3 cellular contexts compared by ENCODE assay signal in genomic region chr9:37430841-37431597, GRCh38.
TF ChIP-seq lines count a peak whose summit lies in the region.

No MANE protein-coding gene starts in this region.

TF ChIP-seq in A549, 52 proteins besides CTCF, POLR2A, EP300 and RAD21:
- TF ChIP-seq ATOH8 (CRISPR knock-in tag; IDR thresholded peaks at IDR 0.05; ENCODE audit: low read depth) (no peak), ZC3H11A (IDR thresholded peaks at IDR 0.05) (no peak), BCL3 (IDR thresholded peaks at IDR 0.05) (no peak), FOSL2 (IDR thresholded peaks at IDR 0.05) (no peak), FOSL2 (CRISPR knock-in tag; IDR thresholded peaks at IDR 0.05) (no peak), CHD4 (IDR thresholded peaks at IDR 0.05; ENCODE audit: borderline replicate concordance) (no peak), RFX5 (IDR thresholded peaks at IDR 0.05) (no peak), BHLHE40 (IDR thresholded peaks at IDR 0.05; ENCODE audit: low read depth, low read length) (no peak), NR3C1 (IDR thresholded peaks at IDR 0.05) (no peak), GATA3 (IDR thresholded peaks at IDR 0.05; ENCODE audit: borderline replicate concordance) (no peak), PHF8 (IDR thresholded peaks at IDR 0.05; ENCODE audit: borderline replicate concordance, low read depth) (no peak), ZSCAN20 (CRISPR knock-in tag; IDR thresholded peaks at IDR 0.05) (no peak), POLR2AphosphoS2 (conservative IDR thresholded peaks at IDR 0.05; ENCODE audit: low read length) (no peak), PBX3 (IDR thresholded peaks at IDR 0.05) (no peak), ZFP36 (IDR thresholded peaks at IDR 0.05; ENCODE audit: borderline replicate concordance, partially characterized antibody) (no peak), RCOR1 (IDR thresholded peaks at IDR 0.05; ENCODE audit: low read depth, low read length) (no peak), NPAS2 (CRISPR knock-in tag; IDR thresholded peaks at IDR 0.05; ENCODE audit: borderline replicate concordance) (no peak)
- TF ChIP-seq, protein P1, sequence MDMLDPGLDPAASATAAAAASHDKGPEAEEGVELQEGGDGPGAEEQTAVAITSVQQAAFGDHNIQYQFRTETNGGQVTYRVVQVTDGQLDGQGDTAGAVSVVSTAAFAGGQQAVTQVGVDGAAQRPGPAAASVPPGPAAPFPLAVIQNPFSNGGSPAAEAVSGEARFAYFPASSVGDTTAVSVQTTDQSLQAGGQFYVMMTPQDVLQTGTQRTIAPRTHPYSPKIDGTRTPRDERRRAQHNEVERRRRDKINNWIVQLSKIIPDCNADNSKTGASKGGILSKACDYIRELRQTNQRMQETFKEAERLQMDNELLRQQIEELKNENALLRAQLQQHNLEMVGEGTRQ (IDR thresholded peaks at IDR 0.05): no peak

TF ChIP-seq in GM12878, 131 proteins besides CTCF, POLR2A, EP300 and RAD21:
- TF ChIP-seq E2F8 (IDR thresholded peaks at IDR 0.05; ENCODE audit: low read depth, partially characterized antibody): no peak
- TF ChIP-seq, protein P2, sequence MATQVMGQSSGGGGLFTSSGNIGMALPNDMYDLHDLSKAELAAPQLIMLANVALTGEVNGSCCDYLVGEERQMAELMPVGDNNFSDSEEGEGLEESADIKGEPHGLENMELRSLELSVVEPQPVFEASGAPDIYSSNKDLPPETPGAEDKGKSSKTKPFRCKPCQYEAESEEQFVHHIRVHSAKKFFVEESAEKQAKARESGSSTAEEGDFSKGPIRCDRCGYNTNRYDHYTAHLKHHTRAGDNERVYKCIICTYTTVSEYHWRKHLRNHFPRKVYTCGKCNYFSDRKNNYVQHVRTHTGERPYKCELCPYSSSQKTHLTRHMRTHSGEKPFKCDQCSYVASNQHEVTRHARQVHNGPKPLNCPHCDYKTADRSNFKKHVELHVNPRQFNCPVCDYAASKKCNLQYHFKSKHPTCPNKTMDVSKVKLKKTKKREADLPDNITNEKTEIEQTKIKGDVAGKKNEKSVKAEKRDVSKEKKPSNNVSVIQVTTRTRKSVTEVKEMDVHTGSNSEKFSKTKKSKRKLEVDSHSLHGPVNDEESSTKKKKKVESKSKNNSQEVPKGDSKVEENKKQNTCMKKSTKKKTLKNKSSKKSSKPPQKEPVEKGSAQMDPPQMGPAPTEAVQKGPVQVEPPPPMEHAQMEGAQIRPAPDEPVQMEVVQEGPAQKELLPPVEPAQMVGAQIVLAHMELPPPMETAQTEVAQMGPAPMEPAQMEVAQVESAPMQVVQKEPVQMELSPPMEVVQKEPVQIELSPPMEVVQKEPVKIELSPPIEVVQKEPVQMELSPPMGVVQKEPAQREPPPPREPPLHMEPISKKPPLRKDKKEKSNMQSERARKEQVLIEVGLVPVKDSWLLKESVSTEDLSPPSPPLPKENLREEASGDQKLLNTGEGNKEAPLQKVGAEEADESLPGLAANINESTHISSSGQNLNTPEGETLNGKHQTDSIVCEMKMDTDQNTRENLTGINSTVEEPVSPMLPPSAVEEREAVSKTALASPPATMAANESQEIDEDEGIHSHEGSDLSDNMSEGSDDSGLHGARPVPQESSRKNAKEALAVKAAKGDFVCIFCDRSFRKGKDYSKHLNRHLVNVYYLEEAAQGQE (IDR thresholded peaks at IDR 0.05; ENCODE audit: low read depth, low read length): no peak
- 0 out of 2 replicates have a peak, but pooled peaks have one; percentile 28 for TF ChIP-seq POLR2AphosphoS2 (IDR thresholded peaks at IDR 0.05; ENCODE audit: low read depth, low read length)
- TF ChIP-seq SMAD5 (IDR thresholded peaks at IDR 0.05; ENCODE audit: low read depth): 0 out of 2 replicates have a peak, but pooled peaks have one; percentile 3
- no peak for TF ChIP-seq STAT3 (IDR thresholded peaks at IDR 0.05; ENCODE audit: low read depth, low read length)
- no peak for TF ChIP-seq SKIL (IDR thresholded peaks at IDR 0.05; ENCODE audit: low read depth, poor library complexity, severe bottlenecking)
- TF ChIP-seq FOXM1 (IDR thresholded peaks at IDR 0.05; ENCODE audit: low read depth, low read length): no peak
- TF ChIP-seq POLR2AphosphoS5 (IDR thresholded peaks at IDR 0.05; ENCODE audit: low read length): no peak; the same call in 1 of the 2 replicates
- TF ChIP-seq SMC3 (IDR thresholded peaks at IDR 0.05; ENCODE audit: borderline replicate concordance, low read length): no peak
- TF ChIP-seq SPI1 (IDR thresholded peaks at IDR 0.05; ENCODE audit: borderline replicate concordance, insufficient read depth, low read depth, low read length): no peak

TF ChIP-seq in liver, 16 proteins besides CTCF, POLR2A, EP300 and RAD21:
- TF ChIP-seq RXRA (IDR thresholded peaks at IDR 0.05) (peak; percentile 76 to 87), HNF4A (conservative IDR thresholded peaks at IDR 0.05) (peak; percentile 76 to 83), JUND (IDR thresholded peaks at IDR 0.05) (peak; percentile 28 to 49), SP1 (IDR thresholded peaks at IDR 0.05) (peak; percentile 63), FOXA1 (IDR thresholded peaks at IDR 0.05) (peak; percentile 21), FOXA2 (IDR thresholded peaks at IDR 0.05) (peak; percentile 9), HNF4G (IDR thresholded peaks at IDR 0.05) (peak; percentile 63), YY1 (IDR thresholded peaks at IDR 0.05) (peak; percentile 15), GABPA (IDR thresholded peaks at IDR 0.05 in 1 of 2, conservative IDR thresholded peaks at IDR 0.05 in 1 of 2) (no peak), NR2F2 (IDR thresholded peaks at IDR 0.05) (no peak)
- TF ChIP-seq, protein P2 (IDR thresholded peaks at IDR 0.05): peak; percentile 15
TF ChIP-seq in liver: peak in this region for 9.
